Comparison of ENCODE assay signal across 16 cellular contexts in the genomic region with DNA sequence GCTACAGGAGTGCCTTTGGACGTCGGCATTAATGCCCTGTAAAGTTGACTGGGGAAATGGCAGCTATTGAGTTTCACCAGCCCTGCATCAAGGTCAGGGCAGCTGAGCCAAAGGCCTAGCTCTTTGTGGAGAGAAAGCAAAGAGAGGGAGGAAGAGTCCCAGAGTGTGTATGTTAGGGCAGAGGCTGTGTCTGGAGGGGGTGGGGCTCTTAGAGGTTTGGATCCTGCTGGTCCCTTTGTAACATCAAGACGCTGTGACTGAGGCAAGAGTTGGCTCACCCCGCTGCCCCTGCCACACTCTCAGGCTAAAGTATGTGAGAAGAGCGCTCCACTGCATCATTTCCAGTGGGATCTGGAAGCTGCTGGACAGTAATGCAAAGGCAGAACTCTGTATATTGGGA. TPM values are rescaled to one million over a fixed set of nuclear protein-coding genes. Genes with fewer than 3 reads are reported as not detected.
"Had no signal": no experiment of that assay in that cellular context is flagged by ENCODE, and none has a peak within 500 bp of the region (broad histone marks: within the 10 kb centered on the region; RNA-seq: fewer than 3 reads in every experiment).

No MANE protein-coding gene starts in this region.

- H3K4me1 ChIP-seq: left lung had no signal

- H3K27ac ChIP-seq: hepatocyte, left lung, SK-N-MC, transverse colon had no signal

- H3K4me3 ChIP-seq: hepatocyte, left lung, SK-N-MC, transverse colon had no signal

- H3K36me3 ChIP-seq: left lung, transverse colon had no signal

- ATAC-seq: activated T-helper 17 cell treated with anti-CD3 and anti-CD28 coated beads, Interleukin-2, amount 50 U/mL, for 72 hours; left lung; stimulated activated naive B cell treated with anti-CD40 and anti-IgM and Interleukin-4, amounts not matched to agents 10 μg/mL and 1 μg/mL and 100 μg/mL, for 72 hours; T-cell had no signal

- DNase-seq: activated CD4-positive, alpha-beta T cell treated with anti-CD3 and anti-CD28 coated beads, Interleukin-2, amount 50 U/mL, for 48 hours; activated CD4-positive, CD25-positive, alpha-beta regulatory T cell treated with anti-CD3 and anti-CD28 coated beads, Interleukin-2, amount 50 U/mL, for 72 hours; activated naive CD4-positive, alpha-beta T cell treated with Interleukin-2 at 50 U/mL for 16 hours; anterior cingulate cortex; left lung; occipital lobe; stimulated activated CD4-positive, alpha-beta T cell treated with anti-CD3 and anti-CD28 coated beads, Interleukin-4, amount 100 ng/mL, for 1 hour; stimulated activated naive B cell treated with anti-CD40 and anti-IgM and Interleukin-4, amounts not matched to agents 10 μg/mL and 1 μg/mL and 100 μg/mL, for 72 hours; T-cell; T1000; transverse colon had no signal

- H3K9me3 ChIP-seq: left lung, transverse colon had no signal

- H3K27me3 ChIP-seq: hepatocyte, left lung, transverse colon had no signal

RNA-seq across cellular contexts. Expression of a gene that starts 34.3 kb away (rescaled TPM):
- total RNA-seq: bronchial epithelial cell had no signal
- polyA plus RNA-seq: keratinocyte had no signal
